ENCODE assay signal across 37 cellular contexts in genomic region chr9:132965478-132965877, GRCh38. TPM values are rescaled to one million over a fixed set of nuclear protein-coding genes. Genes with fewer than 3 reads are reported as not detected.
"Had no signal": no experiment of that assay in that cellular context is flagged by ENCODE, and none has a peak within 500 bp of the region (broad histone marks: within the 10 kb centered on the region; RNA-seq: fewer than 3 reads in every experiment).

No MANE protein-coding gene starts in this region.

- H3K4me2 ChIP-seq: KMS-11 had no signal

- H3K9ac ChIP-seq: KMS-11 had no signal

- H3K36me3 ChIP-seq: MG63 had no signal

- H3K27me3 ChIP-seq: MG63 had no signal

- H3K9me3 ChIP-seq: MG63 had no signal

- DNase-seq: Karpas-422, Kasumi-1, MG63, MM.1S, MV-4-11, NCI-H1048, NCI-H1092, NCI-H1092 treated with DMSO at 0.1 percent for 48 hours, NCI-H1105, NCI-H1105 treated with DMSO at 0.1 percent for 48 hours, NCI-H1417, NCI-H1417 treated with DMSO at 0.1 percent for 48 hours, NCI-H1436, NCI-H1436 treated with DMSO at 0.1 percent for 48 hours, NCI-H146, NCI-H1694, NCI-H1694 treated with DMSO at 0.1 percent for 48 hours, NCI-H187, NCI-H187 treated with DMSO at 0.1 percent for 48 hours, NCI-H1930, NCI-H2029, NCI-H2029 treated with DMSO at 0.1 percent for 48 hours, NCI-H2081, NCI-H2081 treated with DMSO at 0.1 percent for 48 hours, NCI-H2107, NCI-H2171, NCI-H2171 treated with DMSO at 0.1 percent for 48 hours, NCI-H2227 treated with DMSO at 0.1 percent for 48 hours, NCI-H226, NCI-H345, NCI-H446, NCI-H446 treated with DMSO at 0.1 percent for 48 hours, NCI-H510A had no signal

- H3K27ac ChIP-seq: KMS-11 had no signal

- H3K4me3 ChIP-seq: MG63 had no signal

RNA-seq across cellular contexts. Expression of gene GFI1B, which starts 13.0 kb away (rescaled TPM):
- total RNA-seq: M059J, MCF 10A, NCI-H460 had no signal
